ENCODE assay signal across 2 cellular contexts in the genomic region with DNA sequence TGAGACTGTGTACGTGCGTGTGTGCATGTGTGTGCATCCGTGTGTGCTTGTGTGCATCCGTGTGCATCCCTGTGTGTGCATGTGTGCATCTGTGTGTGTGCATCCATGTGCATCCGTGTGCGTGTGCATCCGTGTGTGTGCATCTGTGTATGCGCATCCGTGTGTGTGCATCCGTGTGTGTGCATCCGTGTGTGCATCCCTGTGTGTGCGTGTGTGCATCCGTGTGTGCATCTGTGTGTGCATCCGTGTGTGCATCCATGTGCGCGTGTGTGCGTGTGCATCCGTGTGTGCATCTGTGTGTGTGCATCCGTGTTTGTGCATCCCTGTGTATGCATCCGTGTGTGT.
TF ChIP-seq lines count a peak whose summit lies in the region.

No MANE protein-coding gene starts in this region.

TF ChIP-seq in GM12891, 5 proteins besides CTCF, POLR2A, EP300 and RAD21:
- TF ChIP-seq POU2F2 (IDR thresholded peaks at IDR 0.05; ENCODE audit: low read depth, low read length) (no peak), SPI1 (IDR thresholded peaks at IDR 0.05; ENCODE audit: low read depth, low read length) (no peak), POLR2AphosphoS5 (IDR thresholded peaks at IDR 0.05; ENCODE audit: low read depth, low read length) (no peak), PAX5 (IDR thresholded peaks at IDR 0.05; ENCODE audit: insufficient read depth, low read length, severe bottlenecking) (no peak), TAF1 (IDR thresholded peaks at IDR 0.05; ENCODE audit: low read depth, low read length) (no peak)
TF ChIP-seq in GM12891: peak in this region for 0.

TF ChIP-seq in GM12878, 131 proteins besides CTCF, POLR2A, EP300 and RAD21:
- TF ChIP-seq TCF12 (IDR thresholded peaks at IDR 0.05; ENCODE audit: low read depth, low read length) (0 out of 2 replicates have a peak, but pooled peaks have one; percentile 7), KLF5 (IDR thresholded peaks at IDR 0.05; ENCODE audit: partially characterized antibody) (no peak), RB1 (IDR thresholded peaks at IDR 0.05; ENCODE audit: borderline replicate concordance) (no peak), BHLHE40 (IDR thresholded peaks at IDR 0.05; ENCODE audit: borderline replicate concordance in 1 of 2, low read depth in 2 of 2, low read length in 1 of 2) (peak in 1 of 2 experiments; percentile 33; a peak in 1 of 4 replicates), PAX8 (IDR thresholded peaks at IDR 0.05) (peak; percentile 81; the same call in 1 of the 2 replicates), PAX5 (IDR thresholded peaks at IDR 0.05; ENCODE audit: borderline replicate concordance, low read depth, low read length) (peak; percentile 85), SREBF1 (IDR thresholded peaks at IDR 0.05; ENCODE audit: low read length) (no peak)
- TF ChIP-seq, protein P1, sequence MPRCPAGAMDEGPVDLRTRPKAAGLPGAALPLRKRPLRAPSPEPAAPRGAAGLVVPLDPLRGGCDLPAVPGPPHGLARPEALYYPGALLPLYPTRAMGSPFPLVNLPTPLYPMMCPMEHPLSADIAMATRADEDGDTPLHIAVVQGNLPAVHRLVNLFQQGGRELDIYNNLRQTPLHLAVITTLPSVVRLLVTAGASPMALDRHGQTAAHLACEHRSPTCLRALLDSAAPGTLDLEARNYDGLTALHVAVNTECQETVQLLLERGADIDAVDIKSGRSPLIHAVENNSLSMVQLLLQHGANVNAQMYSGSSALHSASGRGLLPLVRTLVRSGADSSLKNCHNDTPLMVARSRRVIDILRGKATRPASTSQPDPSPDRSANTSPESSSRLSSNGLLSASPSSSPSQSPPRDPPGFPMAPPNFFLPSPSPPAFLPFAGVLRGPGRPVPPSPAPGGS (IDR thresholded peaks at IDR 0.05; ENCODE audit: borderline replicate concordance, insufficient read depth, low read depth, low read length, poor library complexity, severe bottlenecking): peak; percentile 82
- TF ChIP-seq, protein P2, sequence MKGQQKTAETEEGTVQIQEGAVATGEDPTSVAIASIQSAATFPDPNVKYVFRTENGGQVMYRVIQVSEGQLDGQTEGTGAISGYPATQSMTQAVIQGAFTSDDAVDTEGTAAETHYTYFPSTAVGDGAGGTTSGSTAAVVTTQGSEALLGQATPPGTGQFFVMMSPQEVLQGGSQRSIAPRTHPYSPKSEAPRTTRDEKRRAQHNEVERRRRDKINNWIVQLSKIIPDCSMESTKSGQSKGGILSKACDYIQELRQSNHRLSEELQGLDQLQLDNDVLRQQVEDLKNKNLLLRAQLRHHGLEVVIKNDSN (IDR thresholded peaks at IDR 0.05; ENCODE audit: borderline replicate concordance, extremely low read length, insufficient read depth, low read depth, low read length): no peak
